10 cellular contexts compared by ENCODE assay signal in genomic region chr9:95024097-95024671, GRCh38.
DNase-seq lines count a peak whose midpoint lies in the region; TF ChIP-seq lines count a peak whose summit lies in the region.
"Had no signal": no experiment of that assay in that cellular context is flagged by ENCODE, and none has a peak within 500 bp of the region (broad histone marks: within the 10 kb centered on the region; RNA-seq: fewer than 3 reads in every experiment).

No MANE protein-coding gene starts in this region.

- intact Hi-C loops in uterus (cut with DNase I; ENCODE audit: low total_unique reads) = no loop called here

- H3K36me3 ChIP-seq in muscle layer of colon (ENCODE audit: insufficient read depth, low read length) = peaks cover 39% of the 10 kb centered on the region
- H3K36me3 ChIP-seq in uterus = no peaks in the 10 kb centered on the region

- peak overlapping the region; percentile 2 for H3K9ac ChIP-seq in muscle layer of colon (ENCODE audit: low read length)

- H3K27ac ChIP-seq in muscle layer of colon (ENCODE audit: low read depth, low read length) = peak overlapping the region; percentile 89
- H3K27ac ChIP-seq in uterus = peak overlapping the region; percentile 77 to 100

- H3K27me3 ChIP-seq in muscle layer of colon (ENCODE audit: control insufficient read depth in 1 of 2, insufficient read depth in 2 of 2, low read length in 2 of 2) (no peaks in the 10 kb centered on the region), uterus (no peaks in the 10 kb centered on the region)

- TF ChIP-seq POLR2A in uterus (IDR thresholded peaks at IDR 0.05) = no peak

- DNase-seq in NCI-H2227 (lab: John Stamatoyannopoulos, UW; ENCODE audit: unreplicated experiment) (peak; percentile 7), NCI-H2227 treated with DMSO at 0.1 percent for 48 hours (lab: John Stamatoyannopoulos, UW) (no peak), fibroblast of gingiva (ENCODE audit: low read depth) (peak; percentile 26), uterus (no peak), SKM-1 (lab: John Stamatoyannopoulos, UW; ENCODE audit: unreplicated experiment) (no peak), GM03348 (ENCODE audit: low spot score) (no peak), GM20000 (ENCODE audit: low spot score) (no peak)
- DNase-seq: activated naive CD4-positive, alpha-beta T cell treated with anti-CD3 and anti-CD28 coated beads, Interleukin-2, amount 10 ng/mL, durations not matched to agents 7 days and 5 days; stimulated activated CD4-positive, alpha-beta T cell treated with anti-CD3 and anti-CD28 coated beads, Interleukin-4, amount 100 ng/mL, for 1 hour had no signal

- peak overlapping the region in 1 of 2 donors; percentile 15 for H3K4me3 ChIP-seq in muscle layer of colon (ENCODE audit: low read depth in 1 of 2, low read length in 2 of 2)
- H3K4me3 ChIP-seq in uterus = peak overlapping the region in 1 of 2 donors; percentile 10

- H3K4me1 ChIP-seq in muscle layer of colon (ENCODE audit: insufficient read depth, low read length) = peaks cover 93% of the 10 kb centered on the region
- H3K4me1 ChIP-seq in uterus = peaks cover 20% of the 10 kb centered on the region in 2 donors

- no peaks in the 10 kb centered on the region for H3K9me3 ChIP-seq in muscle layer of colon (ENCODE audit: low read length)
- no peaks in the 10 kb centered on the region for H3K9me3 ChIP-seq in uterus

- TF ChIP-seq CTCF in uterus (IDR thresholded peaks at IDR 0.05) = no peak
- TF ChIP-seq CTCF in GM20000 (IDR thresholded peaks at IDR 0.05; ENCODE audit: extremely low read depth, missing control alignments) = no peak

Comparison
In these comparisons a context has a peak if more than half of its experiments do, and no peak if none do; other contexts are left out.
1. DNase-seq: peak in NCI-H2227 (single experiment) and fibroblast of gingiva (single experiment); none in NCI-H2227 treated with DMSO at 0.1 percent for 48 hours (single experiment), uterus (0 of 2), SKM-1 (single experiment), GM03348 (single experiment) and GM20000 (single experiment).